Comparison of ENCODE assay signal across 9 cellular contexts in the genomic region with DNA sequence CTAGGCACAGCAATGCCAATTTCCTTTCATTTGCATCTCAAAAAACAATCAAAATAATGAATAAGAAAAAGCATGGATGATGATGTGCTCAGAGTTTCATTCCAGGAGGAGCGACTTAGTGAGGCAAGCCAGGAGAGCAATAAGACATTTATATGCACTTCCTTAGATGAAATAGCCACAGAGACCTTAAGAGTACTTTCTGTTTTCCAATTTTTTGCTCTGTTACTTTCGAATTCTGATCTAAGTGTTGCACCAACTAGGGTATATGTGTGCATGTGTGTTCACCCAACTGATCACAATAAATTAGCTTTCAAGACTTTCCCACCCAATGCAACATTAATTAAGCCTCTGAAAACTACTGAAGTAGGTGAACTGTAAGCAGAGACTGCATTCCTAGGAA. TPM values are rescaled to one million over a fixed set of nuclear protein-coding genes. Genes with fewer than 3 reads are reported as not detected.
A peak's percentile ranks its signal among the peaks of the same experiment; 100 is the strongest.
DNase-seq lines count a peak whose midpoint lies in the region; ATAC-seq and TF ChIP-seq lines count a peak whose summit lies in the region.
"Had no signal": no experiment of that assay in that cellular context is flagged by ENCODE, and none has a peak within 500 bp of the region (broad histone marks: within the 10 kb centered on the region; RNA-seq: fewer than 3 reads in every experiment).

No MANE protein-coding gene starts in this region.

- H3K27ac Mint-ChIP-seq in CD8-positive, alpha-beta memory T cell = peak overlapping the region in 6 of 8 donors; percentile 64 to 89 (median 77)

- peaks cover 21 to 37% (median 35%) of the 10 kb centered on the region in 3 donors for H3K4me1 Mint-ChIP-seq in CD8-positive, alpha-beta memory T cell

- DNase-seq in CD8-positive, alpha-beta memory T cell = no peak
- no peak for DNase-seq in SJSA1 (ENCODE audit: low read depth in 1 of 2, low spot score in 2 of 2)
- DNase-seq in esophagus muscularis mucosa (ENCODE audit: extremely low spot score) = no peak
- peak; percentile 45 for DNase-seq in osteoblast (ENCODE audit: insufficient read length, low spot score, missing footprints)
- no peak for DNase-seq in posterior cingulate gyrus
- DNase-seq: NCI-H446 treated with DMSO at 0.1 percent for 48 hours had no signal

- WGBS in esophagus muscularis mucosa = 33% methylated on average over 2 of the region's 2 CpGs

- H3K27me3 ChIP-seq in CD8-positive, alpha-beta memory T cell (ENCODE audit: insufficient read depth, low read length, poor library complexity, severe bottlenecking) = no peaks in the 10 kb centered on the region
- H3K27me3 ChIP-seq in SJSA1 (replicated peaks) = no peaks in the 10 kb centered on the region
- peaks cover 0 to 5% (median 0%) of the 10 kb centered on the region in 4 donors for H3K27me3 ChIP-seq in esophagus muscularis mucosa
- H3K27me3 ChIP-seq in osteoblast (ENCODE audit: insufficient read depth, low read length) = no peaks in the 10 kb centered on the region

- peak overlapping the region; percentile 95 for H3K4me2 ChIP-seq in osteoblast (ENCODE audit: insufficient read depth, low read length)

- H3K27me3 Mint-ChIP-seq in CD8-positive, alpha-beta memory T cell = peaks cover 0 to 3% of the 10 kb centered on the region in 2 donors

- TF ChIP-seq CTCF in esophagus muscularis mucosa (IDR thresholded peaks at IDR 0.05) (no peak), osteoblast (IDR thresholded peaks at IDR 0.05; ENCODE audit: extremely low read depth, low read depth, low read length) (no peak)

- peaks cover 0 to 6% (median 0%) of the 10 kb centered on the region in 5 donors for H3K9me3 Mint-ChIP-seq in CD8-positive, alpha-beta memory T cell

- TF ChIP-seq POLR2A in esophagus muscularis mucosa (IDR thresholded peaks at IDR 0.05; ENCODE audit: low read depth) = no peak

- H3K4me3 Mint-ChIP-seq in CD8-positive, alpha-beta memory T cell = peak overlapping the region; percentile 87 to 93 (median 90)

- H2AFZ ChIP-seq in osteoblast (ENCODE audit: low read length) = peak overlapping the region; percentile 86

- POLR2A ChIA-PET in CD8-positive, alpha-beta memory T cell (lab: Charles Lee) = no interaction called here

- no peak for TF ChIP-seq EP300 in esophagus muscularis mucosa (IDR thresholded peaks at IDR 0.05)

- H3K79me2 ChIP-seq in osteoblast (ENCODE audit: insufficient read depth, low read length) = peaks cover 32% of the 10 kb centered on the region

- H3K36me3 Mint-ChIP-seq in CD8-positive, alpha-beta memory T cell = peaks cover 0 to 6% (median 3%) of the 10 kb centered on the region in 3 donors

- H3K4me1 ChIP-seq in CD8-positive, alpha-beta memory T cell (ENCODE audit: insufficient read depth, low read length) = peaks cover 16% of the 10 kb centered on the region
- peaks cover 16% of the 10 kb centered on the region for H3K4me1 ChIP-seq in SJSA1 (replicated peaks)
- peaks cover 0 to 15% (median 14%) of the 10 kb centered on the region in 4 donors for H3K4me1 ChIP-seq in esophagus muscularis mucosa
- peaks cover 18% of the 10 kb centered on the region for H3K4me1 ChIP-seq in osteoblast (ENCODE audit: insufficient read depth, low read length)

- no peak for ATAC-seq in HG02840 (IDR thresholded peaks at IDR 0.05; ENCODE audit: low FRiP score, unreplicated experiment)
- no peak for ATAC-seq in HG03565 (IDR thresholded peaks at IDR 0.05; ENCODE audit: unreplicated experiment)
- ATAC-seq in HG02885 (IDR thresholded peaks at IDR 0.05; ENCODE audit: poor library complexity, unreplicated experiment) = no peak

- H3K4me3 ChIP-seq in CD8-positive, alpha-beta memory T cell (ENCODE audit: low read length) = peak overlapping the region; percentile 85
- H3K4me3 ChIP-seq in SJSA1 (peak overlapping the region; percentile 46), esophagus muscularis mucosa (peak overlapping the region; percentile 51 to 67 (median 52)), osteoblast (ENCODE audit: insufficient read depth, low read length) (peak overlapping the region; percentile 72)

- H4K20me1 ChIP-seq in osteoblast (ENCODE audit: insufficient read depth, low read length) = no peaks in the 10 kb centered on the region

- intact Hi-C loops in esophagus muscularis mucosa (cut with DNase I) = no loop called here
- intact Hi-C loops in posterior cingulate gyrus (cut with DNase I) = no loop called here

- H3K9me3 ChIP-seq in CD8-positive, alpha-beta memory T cell (ENCODE audit: low read length) = no peaks in the 10 kb centered on the region
- no peaks in the 10 kb centered on the region for H3K9me3 ChIP-seq in SJSA1 (replicated peaks)
- no peaks in the 10 kb centered on the region for H3K9me3 ChIP-seq in esophagus muscularis mucosa
- H3K9me3 ChIP-seq in osteoblast (ENCODE audit: low read depth, low read length) = no peaks in the 10 kb centered on the region

- CTCF ChIA-PET in CD8-positive, alpha-beta memory T cell (lab: Charles Lee) = interaction anchor here (0.8 kb wide), 1 partner anchor 560 kb away, joined by 3 read pairs; a partner anchor contains a TSS

- H3K27ac ChIP-seq in CD8-positive, alpha-beta memory T cell (ENCODE audit: low read depth, low read length) = no peak overlapping the region
- no peak overlapping the region for H3K27ac ChIP-seq in SJSA1
- no peak overlapping the region for H3K27ac ChIP-seq in esophagus muscularis mucosa (replicated peaks in 1 of 4)
- peak overlapping the region; percentile 82 for H3K27ac ChIP-seq in osteoblast (ENCODE audit: low read depth, low read length)

- H3K36me3 ChIP-seq in CD8-positive, alpha-beta memory T cell (ENCODE audit: insufficient read depth, low read length) = no peaks in the 10 kb centered on the region
- no peaks in the 10 kb centered on the region for H3K36me3 ChIP-seq in SJSA1
- no peaks in the 10 kb centered on the region for H3K36me3 ChIP-seq in esophagus muscularis mucosa
- no peaks in the 10 kb centered on the region for H3K36me3 ChIP-seq in osteoblast (ENCODE audit: insufficient read depth, low read length)

RNA-seq across cellular contexts. Expression of a gene that starts 0.7 kb away (rescaled TPM):
- total RNA-seq in CD8-positive, alpha-beta memory T cell = under 1 TPM; 0.15 to 0.22 TPM
- polyA plus RNA-seq in CD8-positive, alpha-beta memory T cell = 1.2 TPM
- total RNA-seq in SJSA1 (2014; rRNA removed; shearing (Covaris generic)) = 0.88 and 1.1 TPM in 2 replicates
- total RNA-seq in esophagus muscularis mucosa (1 to 10 TPM in 2 of 4 donors, under 1 TPM in 2; 0.34 to 2.5 (median 1.0) TPM), osteoblast (55.7 and 99.0 TPM in 2 replicates)

Comparison
In these comparisons a context has a peak if more than half of its experiments do, and no peak if none do; other contexts are left out.
1. RNA of a gene that starts 0.7 kb away (total RNA-seq): 55.7 to 99.0 TPM in osteoblast; 0.34 to 2.5 TPM in esophagus muscularis mucosa, 0.88 to 1.1 TPM in SJSA1 and 0.15 to 0.22 TPM in CD8-positive, alpha-beta memory T cell; every median in the first group is over 10 times any median in the second.
2. Peak in every context shown above with its lines, with median percentiles within 50 percentile points of each other: H3K4me3 ChIP-seq.